Comparison of ENCODE assay signal across 8 cellular contexts in genomic region chr14:37595809-37596595, GRCh38. TPM values are rescaled to one million over a fixed set of nuclear protein-coding genes. Genes with fewer than 3 reads are reported as not detected.
DNase-seq lines count a peak whose midpoint lies in the region; ATAC-seq and TF ChIP-seq lines count a peak whose summit lies in the region.

No MANE protein-coding gene starts in this region.

- TF ChIP-seq CTCF in HL-60 (IDR thresholded peaks at IDR 0.05; ENCODE audit: insufficient read depth, low read length): no peak
- TF ChIP-seq CTCF in left ventricle myocardium inferior (IDR thresholded peaks at IDR 0.05; ENCODE audit: borderline replicate concordance): no peak
- TF ChIP-seq CTCF in spleen (IDR thresholded peaks at IDR 0.05 in 8 of 11, conservative IDR thresholded peaks at IDR 0.05 in 3 of 11): no peak

- WGBS in spleen, 5 donors: 2 to 5% (median 4%) methylated on average over 32 to 44 of the region's 44 CpGs

- H3K27me3 ChIP-seq in HL-60 (ENCODE audit: insufficient read depth, poor library complexity, severe bottlenecking) (peaks cover 64% of the 10 kb centered on the region), left ventricle myocardium inferior (ENCODE audit: low read depth) (peaks cover 100% of the 10 kb centered on the region), spleen (replicated peaks in 1 of 7) (peaks cover 22 to 100% (median 98%) of the 10 kb centered on the region in 7 donors)

- H3K36me3 ChIP-seq in left ventricle myocardium inferior (no peaks in the 10 kb centered on the region), spleen (no peaks in the 10 kb centered on the region)

- peak overlapping the region; percentile 40 for H3K4me3 ChIP-seq in HL-60 (replicated peaks; ENCODE audit: insufficient read depth, low read length)
- H3K4me3 ChIP-seq in left ventricle myocardium inferior: peak overlapping the region; percentile 59
- H3K4me3 ChIP-seq in spleen: peak overlapping the region in 6 of 8 donors; percentile 20 to 60 (median 32)

- ATAC-seq in GM18858 (IDR thresholded peaks at IDR 0.05; ENCODE audit: unreplicated experiment) (peak; percentile 54), HG02885 (IDR thresholded peaks at IDR 0.05; ENCODE audit: poor library complexity, unreplicated experiment) (no peak)

- TF ChIP-seq POLR2A in spleen (IDR thresholded peaks at IDR 0.05): no peak

- H3K27ac ChIP-seq in HL-60 (replicated peaks) (no peak overlapping the region), left ventricle myocardium inferior (replicated peaks) (no peak overlapping the region), spleen (no peak overlapping the region)

- peaks cover 57% of the 10 kb centered on the region for H3K4me1 ChIP-seq in left ventricle myocardium inferior
- H3K4me1 ChIP-seq in spleen: peaks cover 11 to 59% (median 30%) of the 10 kb centered on the region in 6 donors

- intact Hi-C loops in left ventricle myocardium inferior (cut with micrococcal nuclease): no loop called here
- intact Hi-C loops in spleen (cut with DNase I; ENCODE audit: low total_unique reads): no loop called here

- DNase-seq in HL-60 (ENCODE audit: low read depth in 1 of 2, low spot score in 1 of 2) (peak; percentile 45 to 58), NCI-H774 (lab: John Stamatoyannopoulos, UW) (peak; percentile 96), left ventricle myocardium inferior (no peak), spleen (no peak), iPS-NIHi7 (ENCODE audit: extremely low spot score) (no peak)
- peak; percentile 55 for DNase-seq in activated CD8-positive, alpha-beta memory T cell treated with anti-CD3 and anti-CD28 coated beads, Interleukin-2, amount 50 U/mL, for 4 hours

- H3K9me3 ChIP-seq in left ventricle myocardium inferior (replicated peaks) (no peaks in the 10 kb centered on the region), spleen (peaks cover 0 to 31% (median 0%) of the 10 kb centered on the region in 8 donors)

RNA-seq across cellular contexts. Expression of gene TTC6, which starts 0.6 kb away (rescaled TPM):
- total RNA-seq in left ventricle myocardium inferior (not detected), spleen (not detected)
- not detected for polyA plus RNA-seq in spleen

RNA-seq across cellular contexts. Expression of gene FOXA1, which starts 1.0 kb away (rescaled TPM):
- total RNA-seq in left ventricle myocardium inferior: not detected
- total RNA-seq in spleen: not detected
- polyA plus RNA-seq in spleen: not detected

Comparison
In these comparisons a context has a peak if more than half of its experiments do, and no peak if none do; other contexts are left out.
1. DNase-seq: peak in HL-60 (2 of 2), NCI-H774 (single experiment) and activated CD8-positive, alpha-beta memory T cell treated with anti-CD3 and anti-CD28 coated beads, Interleukin-2, amount 50 U/mL, for 4 hours (single experiment); none in left ventricle myocardium inferior (single experiment), spleen (single experiment) and iPS-NIHi7 (single experiment).
2. Peak in every context shown above with its lines, with median percentiles within 50 percentile points of each other: H3K4me3 ChIP-seq.